ENCODE assay signal across 8 cellular contexts in genomic region chr3:45593708-45594601, GRCh38.
DNase-seq lines count a peak whose midpoint lies in the region; ATAC-seq lines count a peak whose summit lies in the region.

No MANE protein-coding gene starts in this region.

- DNase-seq in NCI-H748 (lab: John Stamatoyannopoulos, UW; ENCODE audit: unreplicated experiment) (peak; percentile 70), NCI-H748 treated with DMSO at 0.1 percent for 48 hours (lab: John Stamatoyannopoulos, UW) (no peak), NCI-H2029 treated with DMSO at 0.1 percent for 48 hours (lab: John Stamatoyannopoulos, UW) (peak; percentile 46), left kidney (ENCODE audit: low read depth, low spot score) (peak; percentile 90)
- peak; percentile 81 for DNase-seq in activated CD4-positive, CD25-positive, alpha-beta regulatory T cell treated with anti-CD3 and anti-CD28 coated beads, Interleukin-2, amount 50 U/mL, for 72 hours
- DNase-seq in stimulated activated CD4-positive, alpha-beta T cell treated with anti-CD3 and anti-CD28 coated beads, Interleukin-4, amount 100 ng/mL, for 24 hours: peak; percentile 62

- peak; percentile 50 for ATAC-seq in HG02763 (IDR thresholded peaks at IDR 0.05; ENCODE audit: unreplicated experiment)

- peak overlapping the region; percentile 39 for H3K27ac ChIP-seq in cingulate gyrus (ENCODE audit: low read depth, low read length)
